In the genomic region with DNA sequence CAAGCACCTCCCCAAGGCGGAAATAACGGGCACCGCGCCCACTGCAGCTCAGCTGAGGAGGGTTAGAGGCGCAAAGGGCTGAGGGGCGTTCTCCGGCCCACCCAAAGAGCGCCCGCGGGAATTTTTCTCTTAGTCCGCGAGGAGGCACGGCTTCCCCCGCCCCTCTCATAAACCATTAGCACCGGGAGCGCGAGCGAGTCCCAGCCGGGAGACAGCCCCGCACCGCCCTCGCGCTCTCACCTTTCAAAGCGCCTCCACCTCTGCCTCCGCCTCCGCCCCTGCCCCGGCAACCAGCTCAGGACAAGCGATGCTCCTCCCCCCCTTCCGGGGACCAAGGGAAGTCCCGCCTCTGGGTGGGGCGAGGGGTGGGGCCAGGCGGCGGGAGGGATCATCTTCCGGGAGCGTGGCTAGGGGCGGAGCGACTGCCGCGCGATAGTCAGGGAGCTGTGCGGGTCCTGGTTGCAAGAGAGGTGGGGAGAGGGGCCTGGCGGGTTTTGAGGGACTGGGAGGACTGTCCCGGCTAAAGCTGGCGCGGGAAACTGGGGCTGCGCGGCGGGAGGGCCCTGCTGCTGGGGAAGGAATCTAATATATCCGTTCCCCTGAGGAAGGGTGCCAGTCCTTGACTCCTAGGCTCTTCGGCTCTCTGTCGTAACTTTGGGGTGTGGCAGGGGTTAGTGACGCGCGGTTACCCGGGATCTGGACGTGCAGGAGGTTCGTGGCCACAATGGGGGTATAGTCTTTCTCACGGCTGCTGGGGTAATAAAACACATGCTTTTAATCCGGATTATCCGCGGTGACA, we compare ENCODE assay signal across 1 cellular context.
TF ChIP-seq lines count a peak whose summit lies in the region.

CCDC82 (minus strand) TSS at position 309 of the 799 bp plus-strand sequence. CDS start 5,165 bp downstream, outside the sequence.
JRKL (plus strand) TSS at position 410 of the 799 bp plus-strand sequence. CDS start 637 bp downstream, outside the sequence.

TF ChIP-seq in H1, 55 proteins besides CTCF, POLR2A, EP300 and RAD21 (continued from another document):
- TF ChIP-seq RFX5 (IDR thresholded peaks at IDR 0.05; ENCODE audit: borderline replicate concordance, low read depth, low read length) = no peak
- TF ChIP-seq POLR2AphosphoS5 (IDR thresholded peaks at IDR 0.05; ENCODE audit: low read depth, low read length) = peak; percentile 61
- no peak for TF ChIP-seq CTBP2 (IDR thresholded peaks at IDR 0.05; ENCODE audit: borderline replicate concordance, insufficient read depth, insufficient read length, low read length)
- peak; percentile 40 for TF ChIP-seq TAF7 (optimal IDR thresholded peaks at IDR 0.05; ENCODE audit: borderline replicate concordance, low read depth, low read length)
- TF ChIP-seq SP1 (IDR thresholded peaks at IDR 0.05; ENCODE audit: low read depth, low read length) = 0 out of 2 replicates have a peak, but pooled peaks have one; percentile 19
- TF ChIP-seq PHF8 (conservative IDR thresholded peaks at IDR 0.05; ENCODE audit: low read depth, low read length) = peak; percentile 76
- peak; percentile 52 for TF ChIP-seq CEBPB (IDR thresholded peaks at IDR 0.05; ENCODE audit: low read depth, low read length)
- TF ChIP-seq SUZ12 (IDR thresholded peaks at IDR 0.05; ENCODE audit: low read length) = no peak
- peak; percentile 74 for TF ChIP-seq E2F6 (IDR thresholded peaks at IDR 0.05)
- TF ChIP-seq, protein P1, sequence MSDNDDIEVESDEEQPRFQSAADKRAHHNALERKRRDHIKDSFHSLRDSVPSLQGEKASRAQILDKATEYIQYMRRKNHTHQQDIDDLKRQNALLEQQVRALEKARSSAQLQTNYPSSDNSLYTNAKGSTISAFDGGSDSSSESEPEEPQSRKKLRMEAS (IDR thresholded peaks at IDR 0.05) = peak; percentile 63
- peak; percentile 93 for TF ChIP-seq KDM4A (IDR thresholded peaks at IDR 0.05; ENCODE audit: low read depth, low read length, severe bottlenecking)
- TF ChIP-seq KDM1A (IDR thresholded peaks at IDR 0.05; ENCODE audit: borderline replicate concordance, low read length) = no peak
- TF ChIP-seq HDAC6 (IDR thresholded peaks at IDR 0.05; ENCODE audit: low read depth, low read length) = no peak
- TF ChIP-seq SP4 (IDR thresholded peaks at IDR 0.05; ENCODE audit: low read length) = peak; percentile 64; the same call in 1 of the 2 replicates
- 0 out of 2 replicates have a peak, but pooled peaks have one; percentile 50 for TF ChIP-seq CHD2 (IDR thresholded peaks at IDR 0.05; ENCODE audit: low read length)
- no peak for TF ChIP-seq YY1 (IDR thresholded peaks at IDR 0.05; ENCODE audit: low read depth, low read length)
- peak; percentile 43 for TF ChIP-seq CREB1 (IDR thresholded peaks at IDR 0.05)
- peak; percentile 72 for TF ChIP-seq TAF1 (IDR thresholded peaks at IDR 0.05; ENCODE audit: low read depth, low read length)
- TF ChIP-seq MAFK (IDR thresholded peaks at IDR 0.05; ENCODE audit: low read depth, low read length) = no peak
TF ChIP-seq in H1: peak in this region for 16.
